ENCODE assay signal across 19 cellular contexts in the genomic region with DNA sequence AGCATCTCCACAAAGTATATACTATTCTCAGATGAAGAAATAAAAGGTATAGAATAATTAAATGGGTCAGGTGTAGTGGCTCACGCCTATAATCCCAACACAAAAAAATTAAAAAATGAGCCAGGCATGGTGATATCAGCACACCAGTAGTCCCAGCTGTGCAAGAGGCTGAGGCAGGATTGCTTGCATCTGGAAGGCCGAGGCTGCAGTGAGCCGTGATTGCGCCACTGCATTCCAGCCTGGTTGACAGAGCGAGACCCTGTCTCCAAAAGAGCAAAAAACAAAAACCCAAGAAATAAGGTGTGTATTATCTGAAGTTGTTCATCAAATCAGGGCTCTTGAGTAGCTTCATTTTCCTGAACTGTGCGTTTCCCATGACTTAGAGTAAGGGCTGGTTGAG.
DNase-seq lines count a peak whose midpoint lies in the region; ATAC-seq, FAIRE-seq and TF ChIP-seq lines count a peak whose summit lies in the region.
"Had no signal": no experiment of that assay in that cellular context is flagged by ENCODE, and none has a peak within 500 bp of the region (broad histone marks: within the 10 kb centered on the region; RNA-seq: fewer than 3 reads in every experiment).

No MANE protein-coding gene starts in this region.

- no peak for TF ChIP-seq POLR2A in thyroid gland (IDR thresholded peaks at IDR 0.05)

- H3K9me2 ChIP-seq in GM23248 (ENCODE audit: insufficient read depth), result no peaks in the 10 kb centered on the region

- H3K4me2 ChIP-seq in GM23248 (ENCODE audit: unreplicated experiment), result no peak overlapping the region
- H3K4me2 ChIP-seq: BLaER1 treated with 17β-estradiol and CSF1 and Interleukin-3, amounts not matched to agents 10 nM and 100 nM; PC-9 had no signal

- no peak overlapping the region for H3K27ac ChIP-seq in GM23248
- H3K27ac ChIP-seq in thyroid gland, result no peak overlapping the region
- H3K27ac ChIP-seq: BLaER1 treated with 17β-estradiol and CSF1 and Interleukin-3, amounts not matched to agents 10 nM and 100 nM; PC-9; SK-N-MC had no signal

- DNase-seq in GM23248 (peak; percentile 19), amniotic epithelial cell (ENCODE audit: low read depth) (peak; percentile 57), foreskin fibroblast (peak; percentile 68 to 83), thyroid gland (peak; percentile 57 to 58), GM19239 (ENCODE audit: insufficient read length, low spot score) (no peak), mucosa of descending colon (no peak)
- DNase-seq: GOT3, MM.1S, NCI-H1105 treated with DMSO at 0.1 percent for 48 hours, NCI-H187 treated with DMSO at 0.1 percent for 48 hours, NCI-H2171, NCI-H774, PC-9 had no signal

- H3F3A ChIP-seq in GM23248 (ENCODE audit: insufficient read depth), result peaks cover 19% of the 10 kb centered on the region

- in situ Hi-C loops in GM23248 (cut with MboI), result no loop called here

- H3K27me3 ChIP-seq in GM23248 (replicated peaks; ENCODE audit: insufficient read depth), result no peaks in the 10 kb centered on the region
- H3K27me3 ChIP-seq in thyroid gland, result no peaks in the 10 kb centered on the region
- H3K27me3 ChIP-seq: BLaER1 treated with 17β-estradiol and CSF1 and Interleukin-3, amounts not matched to agents 10 nM and 100 nM had no signal

- intact Hi-C loops in thyroid gland (cut with DNase I) (no loop called here), mucosa of descending colon (cut with DNase I, micrococcal nuclease) (no loop called here)

- H3K79me2 ChIP-seq in GM23248 (ENCODE audit: insufficient read depth), result no peaks in the 10 kb centered on the region

- H3K4me3 ChIP-seq in GM23248, result no peak overlapping the region
- no peak overlapping the region for H3K4me3 ChIP-seq in foreskin fibroblast (ENCODE audit: low read depth in 1 of 2, low read length in 2 of 2)
- no peak overlapping the region for H3K4me3 ChIP-seq in thyroid gland (replicated peaks in 1 of 3)
- H3K4me3 ChIP-seq in mucosa of descending colon, result no peak overlapping the region
- H3K4me3 ChIP-seq: BLaER1 treated with 17β-estradiol and CSF1 and Interleukin-3, amounts not matched to agents 10 nM and 100 nM; GM12878; PC-9; SK-N-MC had no signal

- no peaks in the 10 kb centered on the region for H3K9me3 ChIP-seq in GM23248 (ENCODE audit: low read depth)
- H3K9me3 ChIP-seq in thyroid gland, result no peaks in the 10 kb centered on the region
- no peaks in the 10 kb centered on the region for H3K9me3 ChIP-seq in mucosa of descending colon

- no peaks in the 10 kb centered on the region for H3K36me3 ChIP-seq in GM23248 (ENCODE audit: low read depth)
- H3K36me3 ChIP-seq in thyroid gland, result no peaks in the 10 kb centered on the region
- H3K36me3 ChIP-seq in mucosa of descending colon (ENCODE audit: low read depth), result no peaks in the 10 kb centered on the region
- H3K36me3 ChIP-seq: BLaER1 treated with 17β-estradiol and CSF1 and Interleukin-3, amounts not matched to agents 10 nM and 100 nM had no signal

- WGBS in GM23248 (ENCODE audit: low coverage in 1 of 2, low lambda C conversion rate in 2 of 2, missing lambda C conversion rate in 2 of 2), 2 experiments, result 73 to 83% methylated on average over 6 of the region's 6 CpGs
- 63 to 82% methylated on average over 6 of the region's 6 CpGs for WGBS in thyroid gland, 2 donors

- FAIRE-seq in GM19239 (lab: Jason Lieb, UNC), result no peak
- FAIRE-seq: GM12878, GM18507 had no signal

- peaks cover 20% of the 10 kb centered on the region for H3K4me1 ChIP-seq in GM23248 (ENCODE audit: insufficient read depth)
- H3K4me1 ChIP-seq in thyroid gland, result peaks cover 17 to 22% of the 10 kb centered on the region in 2 donors
- no peaks in the 10 kb centered on the region for H3K4me1 ChIP-seq in mucosa of descending colon (ENCODE audit: low read depth)

- H2AFZ ChIP-seq in GM23248, result no peak overlapping the region
- H2AFZ ChIP-seq: PC-9 had no signal

- TF ChIP-seq CTCF in foreskin fibroblast (IDR thresholded peaks at IDR 0.05; ENCODE audit: low read depth, low read length) (no peak), thyroid gland (IDR thresholded peaks at IDR 0.05) (no peak), mucosa of descending colon (IDR thresholded peaks at IDR 0.05) (no peak)

- ATAC-seq in mucosa of descending colon (no peak), GM19463 (IDR thresholded peaks at IDR 0.05; ENCODE audit: unreplicated experiment) (no peak)
- ATAC-seq: GM12878, Right ventricle myocardium inferior had no signal

- H3K9ac ChIP-seq in GM23248, result no peak overlapping the region
- H3K9ac ChIP-seq: BLaER1 treated with 17β-estradiol and CSF1 and Interleukin-3, amounts not matched to agents 10 nM and 100 nM had no signal

- no peaks in the 10 kb centered on the region for H4K20me1 ChIP-seq in GM23248 (ENCODE audit: insufficient read depth)
- H4K20me1 ChIP-seq: BLaER1 treated with 17β-estradiol and CSF1 and Interleukin-3, amounts not matched to agents 10 nM and 100 nM had no signal

Comparison
In these comparisons a context has a peak if more than half of its experiments do, and no peak if none do; other contexts are left out.
1. DNase-seq: peak in GM23248 (single experiment), amniotic epithelial cell (single experiment), foreskin fibroblast (2 of 2) and thyroid gland (2 of 2); none in GM19239 (single experiment) and mucosa of descending colon (0 of 3).